Comparison of ENCODE assay signal across 1 cellular context in genomic region chr13:53004605-53005004, GRCh38.
TF ChIP-seq lines count a peak whose summit lies in the region.

No MANE protein-coding gene starts in this region.

TF ChIP-seq in H1, 55 proteins besides CTCF, POLR2A, EP300 and RAD21:
- TF ChIP-seq GTF2F1 (IDR thresholded peaks at IDR 0.05; ENCODE audit: borderline replicate concordance, low read depth, low read length) = no peak
- TF ChIP-seq CHD2 (IDR thresholded peaks at IDR 0.05; ENCODE audit: low read length) = no peak
- TF ChIP-seq ZNF274 (IDR thresholded peaks at IDR 0.05; ENCODE audit: borderline replicate concordance, extremely low read depth, low read length) = no peak
- TF ChIP-seq SAP30 (IDR thresholded peaks at IDR 0.05; ENCODE audit: insufficient read depth, insufficient replicate concordance, low read length) = no peak
- no peak for TF ChIP-seq HDAC6 (IDR thresholded peaks at IDR 0.05; ENCODE audit: low read depth, low read length)
- TF ChIP-seq MAX (IDR thresholded peaks at IDR 0.05) = no peak
- no peak for TF ChIP-seq FOSL1 (IDR thresholded peaks at IDR 0.05; ENCODE audit: insufficient read depth, low read depth, low read length)
- TF ChIP-seq RNF2 (IDR thresholded peaks at IDR 0.05; ENCODE audit: borderline replicate concordance, low read depth, low read length, missing control alignments, poor library complexity, severe bottlenecking) = no peak
- TF ChIP-seq PHF8 (conservative IDR thresholded peaks at IDR 0.05; ENCODE audit: low read depth, low read length) = no peak
- no peak for TF ChIP-seq NANOG (IDR thresholded peaks at IDR 0.05; ENCODE audit: insufficient read depth, low read depth, low read length, poor library complexity, severe bottlenecking)
- TF ChIP-seq TAF1 (IDR thresholded peaks at IDR 0.05; ENCODE audit: low read depth, low read length) = no peak
- TF ChIP-seq RBBP5 (IDR thresholded peaks at IDR 0.05; ENCODE audit: borderline replicate concordance, low read depth, low read length) = no peak
- no peak for TF ChIP-seq TEAD4 (IDR thresholded peaks at IDR 0.05; ENCODE audit: low read depth, low read length)
- no peak for TF ChIP-seq POLR2AphosphoS5 (IDR thresholded peaks at IDR 0.05; ENCODE audit: low read depth, low read length)
- no peak for TF ChIP-seq RXRA (IDR thresholded peaks at IDR 0.05; ENCODE audit: insufficient read depth, low read depth, low read length)
